ENCODE assay signal across 40 cellular contexts in the genomic region with DNA sequence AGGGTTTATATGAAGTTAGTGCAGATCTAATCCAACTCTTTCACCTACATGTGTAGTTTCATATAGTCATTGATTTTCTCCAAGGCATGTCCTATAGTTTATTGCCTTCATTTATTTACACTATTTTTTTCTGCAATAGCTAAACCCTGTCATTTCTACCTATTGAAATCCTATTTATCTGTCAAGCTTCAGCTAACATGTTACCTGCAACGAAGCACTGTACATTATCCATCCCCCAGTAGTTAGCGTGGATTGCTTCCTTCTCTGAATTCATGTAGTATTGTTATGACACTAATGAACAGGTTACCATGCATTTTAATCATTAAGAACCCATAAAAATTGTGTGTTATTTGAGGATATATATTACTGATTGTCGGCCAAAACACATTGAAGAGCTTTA.
"Had no signal": no experiment of that assay in that cellular context is flagged by ENCODE, and none has a peak within 500 bp of the region (broad histone marks: within the 10 kb centered on the region; RNA-seq: fewer than 3 reads in every experiment).

No MANE protein-coding gene starts in this region.

- ATAC-seq: activated naive CD4-positive, alpha-beta T cell treated with anti-CD3 and anti-CD28 coated beads, Interleukin-2, amount 50 U/mL, for 72 hours; activated naive CD8-positive, alpha-beta T cell treated with anti-CD3 and anti-CD28 coated beads, Interleukin-2, amount 50 U/mL, for 24 hours; activated T-cell treated with anti-CD3 and anti-CD28 coated beads, Interleukin-2, amount 50 U/mL, for 4 hours; activated T-cell treated with anti-CD3 and anti-CD28 coated beads, Interleukin-2, amount 50 U/mL, for 72 hours; activated T-helper 17 cell treated with anti-CD3 and anti-CD28 coated beads, Interleukin-2, amount 50 U/mL, for 72 hours; body of pancreas had no signal

- FAIRE-seq: astrocyte, bronchial epithelial cell had no signal

- H3K36me3 ChIP-seq: adrenal gland, ascending aorta, brain microvascular endothelial cell, breast epithelium, cardiac muscle cell had no signal

- DNase-seq: activated effector memory CD4-positive, alpha-beta T cell treated with anti-CD3 and anti-CD28 coated beads, Interleukin-2, amount 50 U/mL, for 16 hours; activated effector memory CD4-positive, alpha-beta T cell treated with Interleukin-2 at 50 U/mL for 16 hours; activated gamma-delta T cell; activated gamma-delta T cell treated with Interleukin-2 at 50 U/mL for 16 hours; activated naive CD4-positive, alpha-beta T cell; activated naive CD4-positive, alpha-beta T cell treated with anti-CD3 and anti-CD28 coated beads for 36 hours; activated naive CD4-positive, alpha-beta T cell treated with anti-CD3 and anti-CD28 coated beads, Interleukin-2, amount 10 ng/mL, durations not matched to agents 7 days and 5 days; activated naive CD4-positive, alpha-beta T cell treated with anti-CD3 and anti-CD28 coated beads, Interleukin-2, amount 50 U/mL, for 16 hours; activated naive CD4-positive, alpha-beta T cell treated with Interleukin-2 at 50 U/mL for 16 hours; activated naive CD8-positive, alpha-beta T cell treated with anti-CD3 and anti-CD28 coated beads for 36 hours; activated naive CD8-positive, alpha-beta T cell treated with anti-CD3 and anti-CD28 coated beads, Interleukin-2, amount 10 ng/mL, durations not matched to agents 7 days and 5 days; activated naive CD8-positive, alpha-beta T cell treated with anti-CD3 and anti-CD28 coated beads, Interleukin-2, amount 50 U/mL, for 24 hours; activated T-cell treated with anti-CD3 and anti-CD28 coated beads, Interleukin-2, amount 50 U/mL, for 1 hour; activated T-cell treated with anti-CD3 and anti-CD28 coated beads, Interleukin-2, amount 50 U/mL, for 24 hours; activated T-cell treated with anti-CD3 and anti-CD28 coated beads, Interleukin-2, amount 50 U/mL, for 4 hours; activated T-cell treated with anti-CD3 and anti-CD28 coated beads, Interleukin-2, amount 50 U/mL, for 48 hours; activated T-cell treated with anti-CD3 and anti-CD28 coated beads, Interleukin-2, amount 50 U/mL, for 72 hours; adrenal gland; amniotic stem cell; amygdala; anterior cingulate cortex; aorta; body of pancreas; brain microvascular endothelial cell; caudate nucleus; central memory CD4-positive, alpha-beta T cell; cerebellar nuclear complex had no signal

- H3K4me1 Mint-ChIP-seq: activated naive CD4-positive, alpha-beta T cell treated with anti-CD3 and anti-CD28 coated beads, Interleukin-2, amount 10 ng/mL, durations not matched to agents 7 days and 5 days; activated naive CD4-positive, alpha-beta T cell treated with anti-CD3 and anti-CD28 coated beads, Interleukin-2, amount 50 U/mL, for 24 hours; activated naive CD8-positive, alpha-beta T cell treated with anti-CD3 and anti-CD28 coated beads for 36 hours; activated naive CD8-positive, alpha-beta T cell treated with anti-CD3 and anti-CD28 coated beads, Interleukin-2, amount 10 ng/mL, durations not matched to agents 7 days and 5 days; activated naive CD8-positive, alpha-beta T cell treated with anti-CD3 and anti-CD28 coated beads, Interleukin-2, amount 50 U/mL, for 24 hours; activated T-helper 17 cell treated with anti-CD3 and anti-CD28 coated beads, Interleukin-2, amount 50 U/mL, for 72 hours; brain; central memory CD8-positive, alpha-beta T cell had no signal

- H3K9me3 ChIP-seq: adrenal gland, ascending aorta, body of pancreas, breast epithelium had no signal

- H3K9me3 Mint-ChIP-seq: activated naive CD4-positive, alpha-beta T cell treated with anti-CD3 and anti-CD28 coated beads for 36 hours had no signal

- H3K27ac ChIP-seq: adrenal gland, ascending aorta, body of pancreas, brain microvascular endothelial cell, breast epithelium, cardiac muscle cell had no signal

- H3K27me3 ChIP-seq: adrenal gland, ascending aorta, body of pancreas, brain microvascular endothelial cell, breast epithelium, cardiac muscle cell had no signal

- H3K36me3 Mint-ChIP-seq: activated naive CD4-positive, alpha-beta T cell treated with anti-CD3 and anti-CD28 coated beads, Interleukin-2, amount 10 ng/mL, durations not matched to agents 7 days and 5 days; activated naive CD4-positive, alpha-beta T cell treated with anti-CD3 and anti-CD28 coated beads, Interleukin-2, amount 50 U/mL, for 24 hours; activated naive CD8-positive, alpha-beta T cell; activated naive CD8-positive, alpha-beta T cell treated with anti-CD3 and anti-CD28 coated beads for 36 hours; activated naive CD8-positive, alpha-beta T cell treated with anti-CD3 and anti-CD28 coated beads, Interleukin-2, amount 10 ng/mL, durations not matched to agents 7 days and 5 days; brain had no signal

- H3K27ac Mint-ChIP-seq: activated naive CD4-positive, alpha-beta T cell treated with anti-CD3 and anti-CD28 coated beads for 36 hours; activated naive CD4-positive, alpha-beta T cell treated with anti-CD3 and anti-CD28 coated beads, Interleukin-2, amount 10 ng/mL, durations not matched to agents 7 days and 5 days; activated naive CD4-positive, alpha-beta T cell treated with anti-CD3 and anti-CD28 coated beads, Interleukin-2, amount 50 U/mL, for 24 hours; activated naive CD4-positive, alpha-beta T cell treated with anti-CD3 and anti-CD28 coated beads, Interleukin-2, amount 50 U/mL, for 72 hours; activated naive CD8-positive, alpha-beta T cell; activated naive CD8-positive, alpha-beta T cell treated with anti-CD3 and anti-CD28 coated beads for 36 hours; activated naive CD8-positive, alpha-beta T cell treated with anti-CD3 and anti-CD28 coated beads, Interleukin-2, amount 10 ng/mL, durations not matched to agents 7 days and 5 days; activated naive CD8-positive, alpha-beta T cell treated with anti-CD3 and anti-CD28 coated beads, Interleukin-2, amount 50 U/mL, for 24 hours; activated T-cell treated with anti-CD3 and anti-CD28 coated beads, Interleukin-2, amount 50 U/mL, for 24 hours; activated T-cell treated with anti-CD3 and anti-CD28 coated beads, Interleukin-2, amount 50 U/mL, for 72 hours; activated T-helper 1 cell treated with anti-CD3 and anti-CD28 coated beads, Interleukin-12 subunit alpha, Interleukin-12 subunit beta, Interleukin-2, Interleukin-4 antibody, amounts not matched to agents 30 ng/mL and 10 ng/mL and 1 ng/mL, durations not matched to agents 14 hours and 24 hours and 36 hours; activated T-helper 17 cell treated with anti-CD3 and anti-CD28 coated beads, Interleukin-2, amount 50 U/mL, for 72 hours; activated T-helper 2 cell treated with anti-CD3 and anti-CD28 coated beads, Interferon-gamma antibody, Interleukin-2, Interleukin-4, amounts not matched to agents 10 μg/mL and 5 μg/mL and 100 μg/mL, durations not matched to agents 14 hours and 24 hours and 36 hours; brain had no signal

- H3K4me3 ChIP-seq: adrenal gland, ascending aorta, body of pancreas, breast epithelium, cardiac muscle cell had no signal

- H3K27me3 Mint-ChIP-seq: activated naive CD4-positive, alpha-beta T cell treated with anti-CD3 and anti-CD28 coated beads, Interleukin-2, amount 10 ng/mL, durations not matched to agents 7 days and 5 days; activated naive CD4-positive, alpha-beta T cell treated with anti-CD3 and anti-CD28 coated beads, Interleukin-2, amount 50 U/mL, for 24 hours; activated naive CD8-positive, alpha-beta T cell; activated naive CD8-positive, alpha-beta T cell treated with anti-CD3 and anti-CD28 coated beads for 36 hours; activated naive CD8-positive, alpha-beta T cell treated with anti-CD3 and anti-CD28 coated beads, Interleukin-2, amount 10 ng/mL, durations not matched to agents 7 days and 5 days; activated naive CD8-positive, alpha-beta T cell treated with anti-CD3 and anti-CD28 coated beads, Interleukin-2, amount 50 U/mL, for 24 hours; activated T-cell treated with anti-CD3 and anti-CD28 coated beads, Interleukin-2, amount 50 U/mL, for 24 hours; activated T-helper 17 cell treated with anti-CD3 and anti-CD28 coated beads, Interleukin-2, amount 50 U/mL, for 72 hours; brain; central memory CD8-positive, alpha-beta T cell had no signal

- H3K4me3 Mint-ChIP-seq: activated naive CD4-positive, alpha-beta T cell treated with anti-CD3 and anti-CD28 coated beads for 36 hours; activated naive CD4-positive, alpha-beta T cell treated with anti-CD3 and anti-CD28 coated beads, Interleukin-2, amount 10 ng/mL, durations not matched to agents 7 days and 5 days; activated naive CD4-positive, alpha-beta T cell treated with anti-CD3 and anti-CD28 coated beads, Interleukin-2, amount 50 U/mL, for 24 hours; activated naive CD8-positive, alpha-beta T cell; activated naive CD8-positive, alpha-beta T cell treated with anti-CD3 and anti-CD28 coated beads for 36 hours; activated naive CD8-positive, alpha-beta T cell treated with anti-CD3 and anti-CD28 coated beads, Interleukin-2, amount 10 ng/mL, durations not matched to agents 7 days and 5 days; activated naive CD8-positive, alpha-beta T cell treated with anti-CD3 and anti-CD28 coated beads, Interleukin-2, amount 50 U/mL, for 24 hours; activated T-cell treated with anti-CD3 and anti-CD28 coated beads, Interleukin-2, amount 50 U/mL, for 24 hours; activated T-cell treated with anti-CD3 and anti-CD28 coated beads, Interleukin-2, amount 50 U/mL, for 4 hours; activated T-cell treated with anti-CD3 and anti-CD28 coated beads, Interleukin-2, amount 50 U/mL, for 72 hours; activated T-helper 1 cell treated with anti-CD3 and anti-CD28 coated beads, Interleukin-12 subunit alpha, Interleukin-12 subunit beta, Interleukin-2, Interleukin-4 antibody, amounts not matched to agents 30 ng/mL and 10 ng/mL and 1 ng/mL, durations not matched to agents 14 hours and 24 hours and 36 hours; activated T-helper 17 cell treated with anti-CD3 and anti-CD28 coated beads, Interleukin-2, amount 50 U/mL, for 72 hours; brain; central memory CD8-positive, alpha-beta T cell had no signal
